ENCODE assay signal across 19 cellular contexts in the genomic region with DNA sequence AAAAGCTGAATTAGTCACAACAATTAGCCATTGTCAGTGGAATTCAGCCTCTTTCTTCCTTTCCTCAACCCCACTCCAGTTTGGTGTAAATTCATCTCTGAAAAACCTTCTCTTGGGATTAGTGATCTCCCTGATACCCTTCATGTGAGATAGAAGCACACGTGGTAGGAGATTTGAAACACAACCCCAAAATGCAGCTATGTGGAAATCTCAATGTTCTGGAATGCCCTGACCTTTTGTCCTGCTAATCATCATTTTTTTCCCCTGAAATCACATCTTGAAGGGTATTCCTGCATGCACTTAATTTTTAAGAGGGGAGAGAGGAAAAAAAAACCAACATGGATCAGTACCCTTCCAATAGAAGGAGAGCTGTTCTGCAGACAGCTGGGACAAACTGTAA.
"Had no signal": no experiment of that assay in that cellular context is flagged by ENCODE, and none has a peak within 500 bp of the region (broad histone marks: within the 10 kb centered on the region; RNA-seq: fewer than 3 reads in every experiment).

No MANE protein-coding gene starts in this region.

- H3K4me3 ChIP-seq: lung, smooth muscle cell had no signal

- ATAC-seq: activated CD4-positive, CD25-positive, alpha-beta regulatory T cell treated with anti-CD3 and anti-CD28 coated beads, Interleukin-2, amount 50 U/mL, for 24 hours; effector memory CD8-positive, alpha-beta T cell; left cardiac atrium; SK-N-SH treated with all-trans-retinoic acid at 6 μM for 48 hours had no signal

- DNase-seq: activated CD4-positive, alpha-beta T cell treated with anti-CD3 and anti-CD28 coated beads, Interleukin-2, amount 50 U/mL, for 4 hours; activated naive CD4-positive, alpha-beta T cell; activated naive CD8-positive, alpha-beta T cell treated with anti-CD3 and anti-CD28 coated beads, Interleukin-2, amount 10 ng/mL, durations not matched to agents 7 days and 5 days; activated T-cell treated with anti-CD3 and anti-CD28 coated beads for 4 hours; aorta; cerebellar nuclear complex; effector memory CD8-positive, alpha-beta T cell; left cardiac atrium; stimulated activated CD4-positive, alpha-beta T cell treated with anti-CD3 and anti-CD28 coated beads, Interleukin-4, amount 100 ng/mL, for 4 hours; stimulated activated CD8-positive, alpha-beta memory T cell treated with anti-CD3 and anti-CD28 coated beads, Interleukin-4, amount 100 ng/mL, for 48 hours; stimulated activated naive CD4-positive, alpha-beta T cell treated with Interleukin-2 at 50 U/mL for 16 hours; substantia nigra; T-helper 1 cell; T1000; trophoblast cell had no signal
